In genomic region chr3:149473314-149473990, GRCh38 we compare ENCODE assay signal across 11 cellular contexts. TPM values are rescaled to one million over a fixed set of nuclear protein-coding genes. Genes with fewer than 3 reads are reported as not detected.
DNase-seq lines count a peak whose midpoint lies in the region; ATAC-seq and TF ChIP-seq lines count a peak whose summit lies in the region.
"Had no signal": no experiment of that assay in that cellular context is flagged by ENCODE, and none has a peak within 500 bp of the region (broad histone marks: within the 10 kb centered on the region; RNA-seq: fewer than 3 reads in every experiment).

No MANE protein-coding gene starts in this region.

- H3K36me3 ChIP-seq in Panc1 (ENCODE audit: control insufficient read depth, insufficient read depth, low read length): no peaks in the 10 kb centered on the region
- no peaks in the 10 kb centered on the region for H3K36me3 ChIP-seq in skeletal muscle satellite cell (ENCODE audit: insufficient read depth, low read length)

- BruUV-seq in Panc1 (replicated peaks; lab: Mats Ljungman, UMichigan): no TSS peak

- peak overlapping the region; percentile 53 for H3K9ac ChIP-seq in skeletal muscle satellite cell (ENCODE audit: low read depth, low read length)
- H3K9ac ChIP-seq: KMS-11 had no signal

- no peak for TF ChIP-seq CTCF in Panc1 (IDR thresholded peaks at IDR 0.05)
- no peak for TF ChIP-seq CTCF in fibroblast of pulmonary artery (IDR thresholded peaks at IDR 0.05; ENCODE audit: low read length, missing control alignments)

- POLR2A ChIA-PET in Panc1 (lab: Charles Lee): interaction anchor here (0.7 kb wide), 1 partner anchor 101 kb away, joined by 5 read pairs; no protein-coding TSS in a partner anchor

- peak overlapping the region; percentile 56 for H3K4me2 ChIP-seq in skeletal muscle satellite cell (ENCODE audit: low read length)
- H3K4me2 ChIP-seq: KMS-11 had no signal

- in situ Hi-C loops in Panc1 (cut with HindIII; ENCODE audit: low pct_unique_long_range_greater_than_20kb, low sequenced_read_pairs): no loop called here

- H3K4me3 ChIP-seq in Panc1 (ENCODE audit: low read depth in 2 of 2, low read length in 2 of 2): no peak overlapping the region
- H3K4me3 ChIP-seq in fibroblast of pulmonary artery (replicated peaks; ENCODE audit: low read depth, low read length): no peak overlapping the region
- H3K4me3 ChIP-seq in skeletal muscle satellite cell (ENCODE audit: low read length): no peak overlapping the region

- peak; percentile 92 for ATAC-seq in Panc1
- no peak for ATAC-seq in GM21825 (IDR thresholded peaks at IDR 0.05; ENCODE audit: unreplicated experiment)

- H3K27me3 ChIP-seq in Panc1 (ENCODE audit: control insufficient read depth, insufficient read depth, low read length) (no peaks in the 10 kb centered on the region), skeletal muscle satellite cell (ENCODE audit: control insufficient read depth, insufficient read depth, low read length) (no peaks in the 10 kb centered on the region)

- H3K4me1 ChIP-seq in Panc1 (ENCODE audit: control insufficient read depth, insufficient read depth, low read length) (peaks cover 24% of the 10 kb centered on the region), skeletal muscle satellite cell (ENCODE audit: control insufficient read depth, insufficient read depth, low read length) (peaks cover 68% of the 10 kb centered on the region)

- CTCF ChIA-PET in Panc1 (lab: Charles Lee): interaction anchor here (0.5 kb wide), 1 partner anchor 518 kb away, joined by 3 read pairs; no protein-coding TSS in a partner anchor

- DNase-seq in H4 (ENCODE audit: low spot score) (peak; percentile 88), Panc1 (ENCODE audit: low read depth, low spot score) (peak; percentile 88), fibroblast of pulmonary artery (ENCODE audit: low read depth) (peak; percentile 76), NCI-H2081 treated with DMSO at 0.1 percent for 48 hours (lab: John Stamatoyannopoulos, UW) (no peak), NCI-H2107 treated with DMSO at 0.1 percent for 48 hours (lab: John Stamatoyannopoulos, UW; ENCODE audit: unreplicated experiment) (no peak)
- no peak for DNase-seq in activated CD4-positive, CD25-positive, alpha-beta regulatory T cell treated with anti-CD3 and anti-CD28 coated beads, Interleukin-2, amount 50 U/mL, for 72 hours
- DNase-seq: activated CD4-positive, CD25-positive, alpha-beta regulatory T cell; stimulated activated CD4-positive, alpha-beta T cell treated with anti-CD3 and anti-CD28 coated beads, Interleukin-2, amount 100 ng/mL, for 24 hours had no signal

- intact Hi-C loops in Panc1 (cut with micrococcal nuclease; ENCODE audit: unreplicated experiment): no loop called here

- H3K9me3 ChIP-seq in Panc1 (ENCODE audit: control insufficient read depth, insufficient read depth, low read depth, low read length) (no peaks in the 10 kb centered on the region), skeletal muscle satellite cell (replicated peaks; ENCODE audit: low read length) (no peaks in the 10 kb centered on the region)

- H3K27ac ChIP-seq in Panc1 (ENCODE audit: low read length): peak overlapping the region; percentile 68
- H3K27ac ChIP-seq: KMS-11 had no signal

RNA-seq across cellular contexts. Expression of gene TM4SF4, which starts 1.0 kb away (rescaled TPM):
- total RNA-seq in H4 (2014; rRNA removed; shearing (Covaris generic)): not detected in 2 replicates
- 0.46 TPM for total RNA-seq in Panc1 (2021; ENCODE audit: unreplicated experiment)
- polyA plus RNA-seq in Panc1 (2012; ENCODE audit: insufficient read length): not detected
- total RNA-seq in skeletal muscle satellite cell (2012; rRNA removed): not detected in 2 replicates

Comparison
In these comparisons a context has a peak if more than half of its experiments do, and no peak if none do; other contexts are left out.
1. DNase-seq: peak in H4 (single experiment), Panc1 (single experiment) and fibroblast of pulmonary artery (single experiment); none in NCI-H2081 treated with DMSO at 0.1 percent for 48 hours (single experiment), NCI-H2107 treated with DMSO at 0.1 percent for 48 hours (single experiment) and activated CD4-positive, CD25-positive, alpha-beta regulatory T cell treated with anti-CD3 and anti-CD28 coated beads, Interleukin-2, amount 50 U/mL, for 72 hours (single experiment).